Comparison of ENCODE assay signal across 26 cellular contexts in the genomic region with DNA sequence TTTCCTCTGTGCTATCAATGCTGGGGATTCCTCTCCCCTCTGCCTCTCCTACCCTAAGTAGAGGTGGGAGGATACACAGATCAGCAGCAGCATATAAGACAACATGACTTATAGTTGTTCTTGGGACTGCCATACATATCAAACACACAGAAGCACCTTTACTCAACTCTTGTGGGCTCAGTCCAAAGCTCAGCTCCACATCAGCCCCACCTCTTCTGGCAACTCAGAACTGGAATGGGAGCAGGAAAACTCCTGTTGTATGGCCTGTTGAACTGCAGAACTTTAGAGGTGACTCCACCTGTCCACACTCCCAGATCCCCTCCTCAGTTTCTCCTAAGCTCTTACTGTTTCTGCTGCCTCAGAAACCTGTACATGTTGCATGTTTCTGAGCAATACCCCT.
DNase-seq lines count a peak whose midpoint lies in the region; ATAC-seq, FAIRE-seq and TF ChIP-seq lines count a peak whose summit lies in the region.
"Had no signal": no experiment of that assay in that cellular context is flagged by ENCODE, and none has a peak within 500 bp of the region (broad histone marks: within the 10 kb centered on the region; RNA-seq: fewer than 3 reads in every experiment).

No MANE protein-coding gene starts in this region.

- DNase-seq in HTR-8/SVneo (ENCODE audit: insufficient read length, low spot score) (no peak), hepatocyte (ENCODE audit: low spot score) (peak; percentile 12), HepG2 (ENCODE audit: low spot score) (no peak), transverse colon (peak; percentile 27), heart right ventricle (no peak), A172 (ENCODE audit: low spot score) (no peak)
- DNase-seq in activated naive CD8-positive, alpha-beta T cell treated with anti-CD3 and anti-CD28 coated beads, Interleukin-2, amount 50 U/mL, for 24 hours, result no peak
- DNase-seq: ACHN; AML-193; BE2C; CD4-positive, alpha-beta T cell; CD8-positive, alpha-beta memory T cell; DMS 273 treated with DMSO at 0.1 percent for 48 hours; DMS79; EL; GDM1; H9 had no signal

- no peaks in the 10 kb centered on the region for H3K4me1 Mint-ChIP-seq in activated naive CD8-positive, alpha-beta T cell treated with anti-CD3 and anti-CD28 coated beads, Interleukin-2, amount 50 U/mL, for 24 hours
- H3K4me1 Mint-ChIP-seq: CD8-positive, alpha-beta memory T cell; GM23338 had no signal

- ATAC-seq in HepG2 (0 out of 3 replicates have a peak, but pooled peaks have one; percentile 45), heart right ventricle (no peak)
- ATAC-seq in activated naive CD8-positive, alpha-beta T cell treated with anti-CD3 and anti-CD28 coated beads, Interleukin-2, amount 50 U/mL, for 24 hours, result no peak
- ATAC-seq: A549, GM12878, GM23338, HCT116 had no signal

- H3K4me1 ChIP-seq in hepatocyte (ENCODE audit: insufficient read depth) (no peaks in the 10 kb centered on the region), HepG2 (ENCODE audit: insufficient read depth, low read length) (0 out of 2 replicates have a peak, but pooled peaks cover 6% of the 10 kb centered on the region), transverse colon (no peaks in the 10 kb centered on the region), heart right ventricle (peaks cover 0 to 3% (median 0%) of the 10 kb centered on the region in 9 donors)
- H3K4me1 ChIP-seq: A549, BE2C had no signal

- no peak overlapping the region for H3K27ac ChIP-seq in hepatocyte
- no peak overlapping the region for H3K27ac ChIP-seq in HepG2 (ENCODE audit: extremely low read length, insufficient read depth, low read length)
- H3K27ac ChIP-seq in transverse colon, result no peak overlapping the region
- H3K27ac ChIP-seq in heart right ventricle, result no peak overlapping the region
- H3K27ac ChIP-seq: 22Rv1; A549; BLaER1 treated with 17β-estradiol and CSF1 and Interleukin-3, amounts not matched to agents 10 nM and 100 nM had no signal

- TF ChIP-seq RAD21 in HepG2 (CRISPR knock-in tag; IDR thresholded peaks at IDR 0.05), result no peak

- H3K27me3 Mint-ChIP-seq in activated naive CD8-positive, alpha-beta T cell treated with anti-CD3 and anti-CD28 coated beads, Interleukin-2, amount 50 U/mL, for 24 hours, result no peaks in the 10 kb centered on the region

- in situ Hi-C loops in HepG2 (cut with HindIII; ENCODE audit: extremely low pct_ligation_motif_present, low pct_unique_long_range_greater_than_20kb), result no loop called here
- in situ Hi-C loops in transverse colon (cut with MboI; ENCODE audit: low pct_ligation_motif_present in 1 of 4, low pct_unique_long_range_greater_than_20kb in 1 of 4, low sequenced_read_pairs in 3 of 4), result no loop called here

- H3K36me3 Mint-ChIP-seq in activated naive CD8-positive, alpha-beta T cell treated with anti-CD3 and anti-CD28 coated beads, Interleukin-2, amount 50 U/mL, for 24 hours (ENCODE audit: low read depth), result no peaks in the 10 kb centered on the region
- H3K36me3 Mint-ChIP-seq: CD14-positive monocyte had no signal

- POLR2A ChIA-PET in HepG2 (lab: Yijun Ruan, JAX), result no interaction called here

- no peaks in the 10 kb centered on the region for H3K9me2 ChIP-seq in hepatocyte (replicated peaks; ENCODE audit: insufficient read depth)

- no peak overlapping the region for H2AFZ ChIP-seq in hepatocyte
- H2AFZ ChIP-seq in HepG2 (ENCODE audit: low read length), result no peak overlapping the region
- H2AFZ ChIP-seq: GM23338 had no signal

- intact Hi-C loops in HepG2 (cut with micrococcal nuclease; ENCODE audit: unreplicated experiment), result no loop called here
- intact Hi-C loops in transverse colon (cut with DNase I; ENCODE audit: low total_unique reads), result no loop called here
- intact Hi-C loops in heart right ventricle (cut with DNase I), result no loop called here

- H3K9me3 ChIP-seq in hepatocyte (ENCODE audit: low read depth) (no peaks in the 10 kb centered on the region), HepG2 (ENCODE audit: low read length) (no peaks in the 10 kb centered on the region), transverse colon (peaks cover 0 to 8% of the 10 kb centered on the region in 2 donors), heart right ventricle (peaks cover 0 to 19% (median 7%) of the 10 kb centered on the region in 11 donors)
- H3K9me3 ChIP-seq: BE2C had no signal

- H3K79me2 ChIP-seq in hepatocyte (no peaks in the 10 kb centered on the region), HepG2 (ENCODE audit: insufficient read depth, low read length) (no peaks in the 10 kb centered on the region)

- no peak overlapping the region for H3K27ac Mint-ChIP-seq in activated naive CD8-positive, alpha-beta T cell treated with anti-CD3 and anti-CD28 coated beads, Interleukin-2, amount 50 U/mL, for 24 hours
- H3K27ac Mint-ChIP-seq: CD4-positive, alpha-beta T cell; GM23338; H9 had no signal

- H3K9ac ChIP-seq in HepG2 (ENCODE audit: insufficient read depth, low read depth, low read length), result no peak overlapping the region
- H3K9ac ChIP-seq: BLaER1 treated with 17β-estradiol and CSF1 and Interleukin-3, amounts not matched to agents 10 nM and 100 nM had no signal

- FAIRE-seq in HTR-8/SVneo (lab: Jason Lieb, UNC), result peak; percentile 26
- no peak for FAIRE-seq in HepG2 (lab: Jason Lieb, UNC)
- FAIRE-seq: D721Med, GM12878, GM18507 had no signal

- H3K36me3 ChIP-seq in hepatocyte (replicated peaks; ENCODE audit: insufficient read depth, low read depth) (no peaks in the 10 kb centered on the region), HepG2 (replicated peaks in 1 of 2; ENCODE audit: control insufficient read depth in 1 of 2, insufficient read depth in 2 of 2, low read length in 2 of 2) (no peaks in the 10 kb centered on the region), transverse colon (no peaks in the 10 kb centered on the region), heart right ventricle (no peaks in the 10 kb centered on the region)
- H3K36me3 ChIP-seq: BE2C; BLaER1 treated with 17β-estradiol and CSF1 and Interleukin-3, amounts not matched to agents 10 nM and 100 nM had no signal

- CTCF ChIA-PET in HepG2 (lab: Yijun Ruan, JAX; ENCODE audit: low intra/inter-chr PET ratio, low total read pairs), result no interaction called here

- H3K4me2 ChIP-seq in hepatocyte, result no peak overlapping the region
- no peak overlapping the region for H3K4me2 ChIP-seq in HepG2 (ENCODE audit: low read depth, low read length)
- H3K4me2 ChIP-seq: A549; BLaER1 treated with 17β-estradiol and CSF1 and Interleukin-3, amounts not matched to agents 10 nM and 100 nM; GM23338 had no signal

- H3K4me3 Mint-ChIP-seq in activated naive CD8-positive, alpha-beta T cell treated with anti-CD3 and anti-CD28 coated beads, Interleukin-2, amount 50 U/mL, for 24 hours, result no peak overlapping the region
- H3K4me3 Mint-ChIP-seq: CD14-positive monocyte; CD4-positive, alpha-beta T cell; CD8-positive, alpha-beta memory T cell; GM23338; H9 had no signal

- peaks cover 10% of the 10 kb centered on the region for H3K9me3 Mint-ChIP-seq in activated naive CD8-positive, alpha-beta T cell treated with anti-CD3 and anti-CD28 coated beads, Interleukin-2, amount 50 U/mL, for 24 hours

- TF ChIP-seq CTCF in hepatocyte (IDR thresholded peaks at IDR 0.05; ENCODE audit: poor library complexity) (no peak), HepG2 (CRISPR knock-in tag; IDR thresholded peaks at IDR 0.05) (no peak), transverse colon (IDR thresholded peaks at IDR 0.05) (no peak), heart right ventricle (IDR thresholded peaks at IDR 0.05) (no peak)

- no TSS peak for BruUV-seq in HepG2 (replicated peaks; lab: Mats Ljungman, UMichigan)

- H4K20me1 ChIP-seq in hepatocyte (ENCODE audit: insufficient read depth, poor library complexity, severe bottlenecking) (no peaks in the 10 kb centered on the region), HepG2 (ENCODE audit: insufficient read depth, low read length) (no peaks in the 10 kb centered on the region)
- H4K20me1 ChIP-seq: BLaER1 treated with 17β-estradiol and CSF1 and Interleukin-3, amounts not matched to agents 10 nM and 100 nM had no signal

- H3K4me3 ChIP-seq in hepatocyte (no peak overlapping the region), HepG2 (replicated peaks in 1 of 3; ENCODE audit: insufficient read depth in 1 of 3, low read depth in 2 of 3, low read length in 3 of 3) (no peak overlapping the region), transverse colon (no peak overlapping the region), heart right ventricle (no peak overlapping the region)
- H3K4me3 ChIP-seq: A549; BLaER1 treated with 17β-estradiol and CSF1 and Interleukin-3, amounts not matched to agents 10 nM and 100 nM; GM12878; GM23338 had no signal

- TF ChIP-seq EP300 in HepG2 (IDR thresholded peaks at IDR 0.05; ENCODE audit: low read depth in 2 of 2, low read length in 2 of 2), result no peak
- TF ChIP-seq EP300 in HepG2 (CRISPR knock-in tag; IDR thresholded peaks at IDR 0.05; ENCODE audit: borderline replicate concordance), result no peak
- no peak for TF ChIP-seq EP300 in transverse colon (IDR thresholded peaks at IDR 0.05; ENCODE audit: low read depth)

- H3K27me3 ChIP-seq in hepatocyte (peaks cover 6% of the 10 kb centered on the region), HepG2 (ENCODE audit: control insufficient read depth in 1 of 2, insufficient read depth in 2 of 2, low read length in 2 of 2) (no peaks in the 10 kb centered on the region), transverse colon (no peaks in the 10 kb centered on the region), heart right ventricle (peaks cover 0 to 9% (median 0%) of the 10 kb centered on the region in 7 donors)
- H3K27me3 ChIP-seq: BE2C; BLaER1 treated with 17β-estradiol and CSF1 and Interleukin-3, amounts not matched to agents 10 nM and 100 nM had no signal

- no peak for TF ChIP-seq POLR2A in HepG2 (IDR thresholded peaks at IDR 0.05; ENCODE audit: insufficient read depth in 1 of 2, low read depth in 2 of 2, low read length in 2 of 2)
- no peak for TF ChIP-seq POLR2A in transverse colon (IDR thresholded peaks at IDR 0.05)

TF ChIP-seq in HepG2, 621 proteins besides CTCF, POLR2A, EP300 and RAD21 (continues in another document):
- TF ChIP-seq, protein P1, sequence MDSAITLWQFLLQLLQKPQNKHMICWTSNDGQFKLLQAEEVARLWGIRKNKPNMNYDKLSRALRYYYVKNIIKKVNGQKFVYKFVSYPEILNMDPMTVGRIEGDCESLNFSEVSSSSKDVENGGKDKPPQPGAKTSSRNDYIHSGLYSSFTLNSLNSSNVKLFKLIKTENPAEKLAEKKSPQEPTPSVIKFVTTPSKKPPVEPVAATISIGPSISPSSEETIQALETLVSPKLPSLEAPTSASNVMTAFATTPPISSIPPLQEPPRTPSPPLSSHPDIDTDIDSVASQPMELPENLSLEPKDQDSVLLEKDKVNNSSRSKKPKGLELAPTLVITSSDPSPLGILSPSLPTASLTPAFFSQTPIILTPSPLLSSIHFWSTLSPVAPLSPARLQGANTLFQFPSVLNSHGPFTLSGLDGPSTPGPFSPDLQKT (CRISPR knock-in tag; IDR thresholded peaks at IDR 0.05; ENCODE audit: borderline replicate concordance), result no peak

Comparison
In these comparisons a context has a peak if more than half of its experiments do, and no peak if none do; other contexts are left out.
1. DNase-seq: peak in hepatocyte (single experiment) and transverse colon (single experiment); none in HTR-8/SVneo (single experiment), HepG2 (single experiment), heart right ventricle (0 of 2), activated naive CD8-positive, alpha-beta T cell treated with anti-CD3 and anti-CD28 coated beads, Interleukin-2, amount 50 U/mL, for 24 hours (single experiment) and A172 (single experiment).